4 cellular contexts compared by ENCODE assay signal in genomic region chr16:193441-193840, GRCh38. TPM values are rescaled to one million over a fixed set of nuclear protein-coding genes. Genes with fewer than 3 reads are reported as not detected.
"Had no signal": no experiment of that assay in that cellular context is flagged by ENCODE, and none has a peak within 500 bp of the region (broad histone marks: within the 10 kb centered on the region; RNA-seq: fewer than 3 reads in every experiment).

No MANE protein-coding gene starts in this region.

- DNase-seq: GDM1, GF-D8 had no signal

- H3K4me3 ChIP-seq: GM12878 had no signal

- ATAC-seq: GM12878 had no signal

RNA-seq across cellular contexts. Expression of gene HBQ1, which starts 13.2 kb away (rescaled TPM):
- total RNA-seq: GM12878 had no signal
- polyA plus RNA-seq: GM12878 had no signal

RNA-seq across cellular contexts. Expression of gene HBA1, which starts 17.0 kb away (rescaled TPM):
- total RNA-seq: G401 had no signal

RNA-seq across cellular contexts. Expression of gene HBA2, which starts 20.8 kb away (rescaled TPM):
- total RNA-seq: G401 had no signal

RNA-seq across cellular contexts. Expression of gene HBM, which starts 27.7 kb away (rescaled TPM):
- total RNA-seq: G401, GM12878 had no signal
